ENCODE assay signal across 23 cellular contexts in the genomic region with DNA sequence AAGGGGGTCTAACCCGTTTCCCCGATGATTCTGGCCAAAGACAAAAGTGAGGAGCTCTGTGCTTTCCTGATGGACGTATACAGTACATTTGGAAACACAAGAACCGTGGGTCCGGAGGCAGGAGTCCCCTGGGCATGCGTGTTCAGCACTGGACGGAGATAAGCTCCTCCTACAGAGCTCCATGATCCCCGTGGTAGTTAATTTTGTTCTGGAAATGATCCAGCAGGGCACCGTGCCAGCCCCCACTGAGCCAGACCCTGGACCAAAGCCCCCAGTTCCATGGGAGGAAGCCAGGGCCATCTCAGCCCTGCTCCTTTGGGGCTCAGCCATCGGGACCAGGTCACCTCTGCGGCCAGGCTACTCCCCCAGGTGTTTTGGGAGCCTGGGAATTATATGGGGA.
DNase-seq lines count a peak whose midpoint lies in the region; ATAC-seq and TF ChIP-seq lines count a peak whose summit lies in the region.
"Had no signal": no experiment of that assay in that cellular context is flagged by ENCODE, and none has a peak within 500 bp of the region (broad histone marks: within the 10 kb centered on the region; RNA-seq: fewer than 3 reads in every experiment).

No MANE protein-coding gene starts in this region.

- DNase-seq in DMS 273 (lab: John Stamatoyannopoulos, UW; ENCODE audit: unreplicated experiment) (peak; percentile 6), DMS 273 treated with DMSO at 0.1 percent for 48 hours (lab: John Stamatoyannopoulos, UW) (no peak), Right ventricle myocardium superior (no peak), right atrium auricular region (ENCODE audit: low spot score) (no peak), left ventricle myocardium superior (no peak), GM10248 (ENCODE audit: extremely low spot score) (no peak), AG08396 (ENCODE audit: low spot score) (no peak)
- DNase-seq: Caco-2; CD4-positive, alpha-beta T cell; GF-D8; Kasumi-1; MG63; NCI-H1417; NCI-H1930; NCI-H446; NCI-H526 treated with DMSO at 0.1 percent for 48 hours; RPMI8226; SW 1271 had no signal

- ATAC-seq in Right ventricle myocardium superior (ENCODE audit: poor library complexity): peak; percentile 58
- ATAC-seq in left ventricle myocardium superior: peak; percentile 51
- ATAC-seq in GM19395 (IDR thresholded peaks at IDR 0.05; ENCODE audit: unreplicated experiment): no peak
- ATAC-seq: GM23338, HCT116 had no signal

- CTCF ChIA-PET in GM10248 (lab: Yijun Ruan, JAX): no interaction called here

- TF ChIP-seq CTCF in right atrium auricular region (IDR thresholded peaks at IDR 0.05): no peak
- TF ChIP-seq CTCF in GM10248 (IDR thresholded peaks at IDR 0.05; ENCODE audit: control extremely low read depth, extremely low read depth, low read depth, missing control alignments): no peak

- H3K36me3 ChIP-seq in right atrium auricular region: no peaks in the 10 kb centered on the region
- H3K36me3 ChIP-seq: MG63, SJSA1 had no signal

- H3K27me3 ChIP-seq in right atrium auricular region: no peaks in the 10 kb centered on the region
- H3K27me3 ChIP-seq: MG63 had no signal

- H3K27ac ChIP-seq in right atrium auricular region: peak overlapping the region in 1 of 2 donors; percentile 16
- H3K27ac ChIP-seq: 22Rv1, SJSA1 had no signal

- POLR2A ChIA-PET in GM10248 (lab: Yijun Ruan, JAX): no interaction called here

- intact Hi-C loops in Right ventricle myocardium superior (cut with DNase I): no loop called here
- intact Hi-C loops in left ventricle myocardium superior (cut with micrococcal nuclease): no loop called here

- H3K9me3 ChIP-seq in right atrium auricular region: no peaks in the 10 kb centered on the region
- H3K9me3 ChIP-seq: Caco-2, MG63, SJSA1 had no signal

- H3K4me3 ChIP-seq in right atrium auricular region: no peak overlapping the region
- H3K4me3 ChIP-seq: GM23338, MG63, SJSA1 had no signal

- H3K4me1 ChIP-seq in right atrium auricular region: peaks cover 0 to 16% of the 10 kb centered on the region in 2 donors
- H3K4me1 ChIP-seq: Caco-2, SJSA1 had no signal
